9 cellular contexts compared by ENCODE assay signal in the genomic region with DNA sequence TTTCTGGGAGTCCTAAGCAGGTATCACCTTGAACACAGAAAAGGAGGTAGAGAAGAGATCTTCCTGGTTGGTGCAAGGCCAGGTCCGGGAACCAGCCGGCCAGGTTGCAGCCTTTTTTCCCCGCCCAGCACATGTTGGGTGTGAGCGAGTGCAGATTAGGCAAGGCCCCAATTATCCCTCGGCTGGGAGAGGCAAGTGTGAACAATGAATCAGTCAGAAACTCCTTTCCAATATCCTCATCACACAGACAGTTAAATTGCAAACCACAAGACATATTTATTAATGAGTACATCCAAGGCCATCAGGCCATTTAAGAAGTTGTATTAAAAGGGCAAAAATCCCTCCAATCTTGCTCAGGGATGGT.
DNase-seq lines count a peak whose midpoint lies in the region; ATAC-seq and TF ChIP-seq lines count a peak whose summit lies in the region.
"Had no signal": no experiment of that assay in that cellular context is flagged by ENCODE, and none has a peak within 500 bp of the region (broad histone marks: within the 10 kb centered on the region; RNA-seq: fewer than 3 reads in every experiment).

No MANE protein-coding gene starts in this region.

- H3K36me3 ChIP-seq in DOHH2 (ENCODE audit: control insufficient read depth, low read length) (peaks cover 37% of the 10 kb centered on the region), PC-9 (ENCODE audit: low read depth) (no peaks in the 10 kb centered on the region), brain microvascular endothelial cell (replicated peaks) (no peaks in the 10 kb centered on the region)

- H3K4me1 Mint-ChIP-seq in progenitor cell of endocrine pancreas (ENCODE audit: low read depth) = peaks cover 55% of the 10 kb centered on the region

- H3K27ac Mint-ChIP-seq in progenitor cell of endocrine pancreas = peak overlapping the region; percentile 85

- H3K4me3 Mint-ChIP-seq in progenitor cell of endocrine pancreas (ENCODE audit: low read depth) = no peak overlapping the region

- H4K20me1 ChIP-seq in DOHH2 (ENCODE audit: control insufficient read depth, insufficient read depth, low read depth, low read length) = peaks cover 58% of the 10 kb centered on the region
- H4K20me1 ChIP-seq in PC-9 (ENCODE audit: insufficient read depth) = no peaks in the 10 kb centered on the region

- H3K4me2 ChIP-seq in DOHH2 (ENCODE audit: low read length) = peak overlapping the region; percentile 73
- peak overlapping the region; percentile 76 for H3K4me2 ChIP-seq in PC-9

- in situ Hi-C loops in brain microvascular endothelial cell (cut with HindIII; ENCODE audit: low pct_ligation_motif_present, low sequenced_read_pairs) = no loop called here

- H3K9me3 ChIP-seq in DOHH2 (ENCODE audit: control insufficient read depth, insufficient read depth, low read length) (no peaks in the 10 kb centered on the region), PC-9 (ENCODE audit: insufficient read depth, low read depth) (no peaks in the 10 kb centered on the region)

- H2AFZ ChIP-seq in PC-9 = no peak overlapping the region

- peaks cover 6% of the 10 kb centered on the region for H3K36me3 Mint-ChIP-seq in progenitor cell of endocrine pancreas (ENCODE audit: insufficient read depth)

- CTCF ChIA-PET in PC-9 (lab: Charles Lee) = no interaction called here

- TF ChIP-seq CTCF in DOHH2 (IDR thresholded peaks at IDR 0.05; ENCODE audit: low read depth, low read length, poor library complexity, severe bottlenecking) = no peak
- TF ChIP-seq CTCF in PC-9 (conservative IDR thresholded peaks at IDR 0.05) = no peak
- no peak for TF ChIP-seq CTCF in fibroblast of the aortic adventitia (IDR thresholded peaks at IDR 0.05; ENCODE audit: insufficient read depth, low read length)
- TF ChIP-seq CTCF in progenitor cell of endocrine pancreas (IDR thresholded peaks at IDR 0.05; ENCODE audit: unreplicated experiment) = no peak
- no peak for TF ChIP-seq CTCF in brain microvascular endothelial cell (IDR thresholded peaks at IDR 0.05; ENCODE audit: low read depth, low read length, missing control alignments)

- no peaks in the 10 kb centered on the region for H3K27me3 ChIP-seq in DOHH2 (ENCODE audit: control insufficient read depth, low read length)
- no peaks in the 10 kb centered on the region for H3K27me3 ChIP-seq in PC-9 (ENCODE audit: insufficient read depth, low read depth)
- no peaks in the 10 kb centered on the region for H3K27me3 ChIP-seq in brain microvascular endothelial cell (replicated peaks)

- H3K79me2 ChIP-seq in DOHH2 (ENCODE audit: control insufficient read depth, low read length) (peaks cover 100% of the 10 kb centered on the region), PC-9 (ENCODE audit: low read depth) (peaks cover 77% of the 10 kb centered on the region)

- no TSS peak for BruUV-seq in PC-9 (replicated peaks; lab: Mats Ljungman, UMichigan)

- H3K4me3 ChIP-seq in DOHH2 (ENCODE audit: low read length) (no peak overlapping the region), PC-9 (peak overlapping the region; percentile 27; the same call in 1 of the 2 replicates), fibroblast of the aortic adventitia (ENCODE audit: low read depth, low read length) (no peak overlapping the region), brain microvascular endothelial cell (ENCODE audit: low read depth, low read length) (no peak overlapping the region)

- intact Hi-C loops in PC-9 (cut with micrococcal nuclease; ENCODE audit: unreplicated experiment) = no loop called here

- ATAC-seq in GM21447 (IDR thresholded peaks at IDR 0.05; ENCODE audit: unreplicated experiment) (no peak), HG02763 (IDR thresholded peaks at IDR 0.05; ENCODE audit: unreplicated experiment) (no peak)

- peaks cover 4% of the 10 kb centered on the region for H3K9me3 Mint-ChIP-seq in progenitor cell of endocrine pancreas (ENCODE audit: low read depth)

- H3K9me2 ChIP-seq in DOHH2 (replicated peaks; ENCODE audit: control insufficient read depth, low read length) = no peaks in the 10 kb centered on the region
- no peaks in the 10 kb centered on the region for H3K9me2 ChIP-seq in PC-9 (ENCODE audit: insufficient read depth)

- peaks cover 17% of the 10 kb centered on the region for H3F3A ChIP-seq in DOHH2 (ENCODE audit: control insufficient read depth, insufficient read depth)
- peaks cover 23% of the 10 kb centered on the region for H3F3A ChIP-seq in PC-9 (ENCODE audit: insufficient read depth, low read depth)

- POLR2A ChIA-PET in PC-9 (lab: Charles Lee; ENCODE audit: unreplicated experiment) = no interaction called here

- H3K27ac ChIP-seq in DOHH2 (ENCODE audit: low read depth, low read length) = no peak overlapping the region
- H3K27ac ChIP-seq in PC-9 = peak overlapping the region; percentile 93
- no peak overlapping the region for H3K27ac ChIP-seq in brain microvascular endothelial cell

- H3K27me3 Mint-ChIP-seq in progenitor cell of endocrine pancreas = no peaks in the 10 kb centered on the region

- DNase-seq in PC-9 (peak; percentile 71 to 88), fibroblast of the aortic adventitia (ENCODE audit: low read depth) (peak; percentile 12), progenitor cell of endocrine pancreas (ENCODE audit: low spot score, unreplicated experiment) (no peak), activated gamma-delta T cell treated with Interleukin-2 at 50 U/mL for 16 hours (no peak), brain microvascular endothelial cell (no peak)
- DNase-seq: NCI-H2081 treated with DMSO at 0.1 percent for 48 hours had no signal

- H3K4me1 ChIP-seq in DOHH2 (ENCODE audit: control insufficient read depth, low read length) (peaks cover 95% of the 10 kb centered on the region), PC-9 (replicated peaks; ENCODE audit: insufficient read depth) (peaks cover 48% of the 10 kb centered on the region)

Comparison
In these comparisons a context has a peak if more than half of its experiments do, and no peak if none do; other contexts are left out.
1. DNase-seq: peak in PC-9 (2 of 2) and fibroblast of the aortic adventitia (single experiment); none in progenitor cell of endocrine pancreas (single experiment), activated gamma-delta T cell treated with Interleukin-2 at 50 U/mL for 16 hours (single experiment) and brain microvascular endothelial cell (single experiment).